In genomic region chr5:139460457-139460856, GRCh38 we compare ENCODE assay signal across 13 cellular contexts. TPM values are rescaled to one million over a fixed set of nuclear protein-coding genes. Genes with fewer than 3 reads are reported as not detected.
DNase-seq lines count a peak whose midpoint lies in the region; ATAC-seq and TF ChIP-seq lines count a peak whose summit lies in the region.
"Had no signal": no experiment of that assay in that cellular context is flagged by ENCODE, and none has a peak within 500 bp of the region (broad histone marks: within the 10 kb centered on the region; RNA-seq: fewer than 3 reads in every experiment).

No MANE protein-coding gene starts in this region.

- H3K36me3 ChIP-seq in heart right ventricle (peaks cover 0 to 26% (median 0%) of the 10 kb centered on the region in 9 donors), left lung (no peaks in the 10 kb centered on the region), suprapubic skin (no peaks in the 10 kb centered on the region), H7 (replicated peaks; ENCODE audit: control insufficient read depth, insufficient read depth, low read length) (no peaks in the 10 kb centered on the region)

- TF ChIP-seq POLR2A in suprapubic skin (IDR thresholded peaks at IDR 0.05) = no peak

- intact Hi-C loops in heart right ventricle (cut with DNase I) = no loop called here
- intact Hi-C loops in Right ventricle myocardium inferior (cut with DNase I) = no loop called here
- intact Hi-C loops in left lung (cut with DNase I) = no loop called here
- intact Hi-C loops in posterior vena cava (cut with DNase I) = no loop called here

- DNase-seq in heart right ventricle = no peak
- DNase-seq in Right ventricle myocardium inferior (ENCODE audit: missing footprints) = no peak
- DNase-seq in WTC11 (ENCODE audit: low spot score) = no peak
- no peak for DNase-seq in left lung
- no peak for DNase-seq in suprapubic skin (ENCODE audit: low spot score in 2 of 2)
- DNase-seq in DMS153 treated with DMSO at 0.1 percent for 48 hours (lab: John Stamatoyannopoulos, UW; ENCODE audit: unreplicated experiment) = no peak
- no peak for DNase-seq in H7
- DNase-seq in posterior vena cava (ENCODE audit: low spot score) = no peak
- DNase-seq: AML-193, H9, NCI-H1436 treated with DMSO at 0.1 percent for 48 hours, spleen had no signal

- peaks cover 41% of the 10 kb centered on the region for H3K4me1 Mint-ChIP-seq in WTC11

- TF ChIP-seq EP300 in suprapubic skin (IDR thresholded peaks at IDR 0.05) = no peak

- ATAC-seq in heart right ventricle (no peak), Right ventricle myocardium inferior (no peak), WTC11 (no peak), left lung (no peak)

- peaks cover 0 to 50% (median 26%) of the 10 kb centered on the region in 9 donors for H3K4me1 ChIP-seq in heart right ventricle
- H3K4me1 ChIP-seq in left lung = peaks cover 0 to 29% of the 10 kb centered on the region in 2 donors
- peaks cover 12% of the 10 kb centered on the region for H3K4me1 ChIP-seq in suprapubic skin

- H3K27ac ChIP-seq in heart right ventricle (peak overlapping the region; percentile 13 to 96 (median 86)), left lung (peak overlapping the region; percentile 53 to 79), suprapubic skin (no peak overlapping the region)

- H3K27me3 ChIP-seq in heart right ventricle (no peaks in the 10 kb centered on the region), left lung (no peaks in the 10 kb centered on the region), suprapubic skin (no peaks in the 10 kb centered on the region), H7 (ENCODE audit: control insufficient read depth, insufficient read depth, low read length) (no peaks in the 10 kb centered on the region)
- H3K27me3 ChIP-seq: spleen had no signal

- 55 to 90% methylated on average over 1 of the region's 1 CpG for WGBS in heart right ventricle, 2 donors
- WGBS in suprapubic skin = 88% methylated on average over 1 of the region's 1 CpG

- H3K36me3 Mint-ChIP-seq in WTC11 = no peaks in the 10 kb centered on the region

- no peak overlapping the region for H3K4me3 Mint-ChIP-seq in WTC11
- H3K4me3 Mint-ChIP-seq: H9 had no signal

- peak overlapping the region; percentile 14; the same call in 1 of the 2 replicates for H3K27ac Mint-ChIP-seq in WTC11
- H3K27ac Mint-ChIP-seq: H9 had no signal

- CTCF ChIA-PET in WTC11 (lab: Charles Lee) = interaction anchor here (1.5 kb wide), 1 partner anchor 40 kb away, joined by 4 read pairs; no protein-coding TSS in a partner anchor

- no peaks in the 10 kb centered on the region for H3K27me3 Mint-ChIP-seq in WTC11 (ENCODE audit: low read depth)

- H3K9me3 ChIP-seq in heart right ventricle (no peaks in the 10 kb centered on the region), left lung (no peaks in the 10 kb centered on the region), suprapubic skin (no peaks in the 10 kb centered on the region)
- H3K9me3 ChIP-seq: spleen had no signal

- POLR2A ChIA-PET in WTC11 (lab: Charles Lee) = no interaction called here

- H3K9me3 Mint-ChIP-seq in WTC11 = no peaks in the 10 kb centered on the region
- H3K9me3 Mint-ChIP-seq: H9 had no signal

- H3K4me3 ChIP-seq in heart right ventricle (peak overlapping the region in 9 of 10 donors; percentile 35 to 68 (median 61)), left lung (peak overlapping the region in 1 of 2 donors; percentile 42), suprapubic skin (peak overlapping the region; percentile 17), H7 (ENCODE audit: insufficient read depth, low read depth, low read length) (no peak overlapping the region)

- TF ChIP-seq CTCF in heart right ventricle (IDR thresholded peaks at IDR 0.05) (no peak), WTC11 (IDR thresholded peaks at IDR 0.05) (no peak), left lung (IDR thresholded peaks at IDR 0.05) (no peak), suprapubic skin (IDR thresholded peaks at IDR 0.05) (no peak)

TF ChIP-seq in WTC11, 78 proteins besides CTCF, POLR2A, EP300 and RAD21 (continues in another document):
- TF ChIP-seq USF1 (CRISPR knock-in tag; IDR thresholded peaks at IDR 0.05) = no peak
- TF ChIP-seq MXD4 (CRISPR knock-in tag; IDR thresholded peaks at IDR 0.05; ENCODE audit: borderline replicate concordance) = no peak
- no peak for TF ChIP-seq SMAD4 (CRISPR knock-in tag; IDR thresholded peaks at IDR 0.05)
- no peak for TF ChIP-seq ZNF425 (CRISPR knock-in tag; conservative IDR thresholded peaks at IDR 0.05)
- TF ChIP-seq ZNF232 (CRISPR knock-in tag; IDR thresholded peaks at IDR 0.05) = no peak

RNA-seq across cellular contexts. Expression of gene ECSCR, which starts 2.1 kb away (rescaled TPM):
- total RNA-seq in heart right ventricle (10 to 100 TPM; 11.0 to 43.2 (median 17.9) TPM), Right ventricle myocardium inferior (21.4 TPM), WTC11 (2021) (1.8 to 2.7 TPM (median 2.3 TPM) in 3 replicates), left lung (10 to 100 TPM; 25.4 to 48.9 TPM), suprapubic skin (10 to 100 TPM in 2 of 4 donors, 1 to 10 TPM in 2; 4.2 to 16.6 (median 9.4) TPM), posterior vena cava (10 to 100 TPM; 39.7 to 46.6 TPM)
- 10 to 100 TPM; 24.4 to 64.2 TPM for polyA plus RNA-seq in heart right ventricle
- 4.6 and 6.4 TPM in 2 replicates for total RNA-seq in H7 (2014; rRNA removed; shearing (Covaris generic))

RNA-seq across cellular contexts. Expression of gene SMIM33, which starts 10.3 kb away (rescaled TPM):
- not detected for total RNA-seq in heart right ventricle
- polyA plus RNA-seq in heart right ventricle = not detected
- total RNA-seq in Right ventricle myocardium inferior = not detected
- not detected in 3 replicates for total RNA-seq in WTC11 (2021)
- not detected for total RNA-seq in left lung
- not detected for total RNA-seq in suprapubic skin
- total RNA-seq in H7 (2014; rRNA removed; shearing (Covaris generic)) = not detected in 2 replicates
- not detected for total RNA-seq in posterior vena cava
- total RNA-seq: aorta, H9 had no signal
- polyA plus RNA-seq: aorta had no signal

RNA-seq across cellular contexts. Expression of gene DNAJC18, which starts 21.1 kb away (rescaled TPM):
- total RNA-seq in heart right ventricle (10 to 100 TPM in 9 of 10 donors, 1 to 10 TPM in 1; 9.5 to 21.1 (median 14.1) TPM), Right ventricle myocardium inferior (7.9 TPM), WTC11 (2021) (23.7 to 29.1 TPM (median 28.9 TPM) in 3 replicates), left lung (10 to 100 TPM; 10.0 to 13.2 TPM), suprapubic skin (1 to 10 TPM; 2.2 to 7.2 (median 2.9) TPM), posterior vena cava (10 to 100 TPM; 13.3 to 18.8 TPM)
- polyA plus RNA-seq in heart right ventricle = 10 to 100 TPM in 1 of 2 donors, 1 to 10 TPM in 1; 3.4 to 12.7 TPM
- total RNA-seq in H7 (2014; rRNA removed; shearing (Covaris generic)) = 6.3 and 9.8 TPM in 2 replicates

RNA-seq across cellular contexts. Expression of gene STING1, which starts 22.1 kb away (rescaled TPM):
- total RNA-seq in heart right ventricle (100 to 1,000 TPM in 1 of 10 donors, 10 to 100 TPM in 9; 27.2 to 116 (median 55.7) TPM), Right ventricle myocardium inferior (47.2 TPM), WTC11 (2021) (0.37 to 1.6 TPM (median 0.64 TPM) in 3 replicates), left lung (100 to 1,000 TPM in 1 of 2 donors, 10 to 100 TPM in 1; 100.0 to 105 TPM), suprapubic skin (10 to 100 TPM; 11.3 to 20.3 (median 14.8) TPM), posterior vena cava (100 to 1,000 TPM in 1 of 2 donors, 10 to 100 TPM in 1; 91.5 to 101 TPM)
- polyA plus RNA-seq in heart right ventricle = 10 to 100 TPM; 19.7 to 39.6 TPM
- 0.15 and 0.21 TPM in 2 replicates for total RNA-seq in H7 (2014; rRNA removed; shearing (Covaris generic))

RNA-seq across cellular contexts. Expression of gene SPATA24, which starts 56.6 kb away (rescaled TPM):
- 10 to 100 TPM; 11.8 to 24.8 (median 16.5) TPM for total RNA-seq in heart right ventricle
- 10 to 100 TPM; 14.8 to 37.5 TPM for polyA plus RNA-seq in heart right ventricle
- total RNA-seq in Right ventricle myocardium inferior = 17.2 TPM
- 12.9 to 13.9 TPM (median 13.2 TPM) in 3 replicates for total RNA-seq in WTC11 (2021)
- 1 to 10 TPM; 3.6 to 4.3 TPM for total RNA-seq in left lung
- total RNA-seq in suprapubic skin = 1 to 10 TPM in 3 of 4 donors, not detected in 1; 1.3 to 2.2 (median 1.4) TPM
- total RNA-seq in H7 (2014; rRNA removed; shearing (Covaris generic)) = 7.7 and 8.6 TPM in 2 replicates
- total RNA-seq in posterior vena cava = 1 to 10 TPM; 1.9 to 2.6 TPM
